Comparison of ENCODE assay signal across 20 cellular contexts in the genomic region with DNA sequence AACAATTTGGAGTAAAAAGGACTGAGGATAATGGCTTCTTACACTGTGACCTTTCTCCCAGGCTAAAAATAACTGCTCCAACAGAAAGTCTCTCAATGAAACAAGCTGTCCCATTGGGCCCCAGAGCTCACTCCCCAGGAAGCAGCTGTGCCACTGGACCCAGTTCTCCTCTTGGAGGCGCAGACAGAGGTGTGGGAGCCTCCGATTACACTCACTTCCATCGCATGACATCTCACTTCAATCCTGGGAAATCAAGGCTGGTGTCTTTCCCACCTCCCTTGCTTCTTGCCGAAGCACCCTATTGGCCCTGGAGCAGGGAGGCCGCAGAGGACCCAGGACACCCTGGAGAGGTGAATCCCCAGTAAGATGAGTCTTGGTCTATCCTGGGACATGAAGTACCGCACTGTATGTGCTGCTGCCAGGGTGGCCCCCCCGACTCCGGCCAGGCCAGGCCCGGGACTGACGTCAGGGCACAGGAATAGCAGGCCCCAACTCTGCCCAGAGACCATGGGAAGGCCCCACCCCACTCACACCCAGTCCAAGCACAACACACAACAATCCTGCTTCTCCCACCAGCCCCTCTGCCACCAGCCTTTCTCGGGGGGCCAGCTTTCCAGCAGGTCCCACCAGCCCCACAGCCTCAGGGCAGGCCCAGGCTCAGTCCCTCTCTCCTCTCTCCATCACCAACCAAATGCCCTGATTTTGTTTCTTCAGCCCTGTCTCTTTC. TPM values are rescaled to one million over a fixed set of nuclear protein-coding genes. Genes with fewer than 3 reads are reported as not detected.
A peak's percentile ranks its signal among the peaks of the same experiment; 100 is the strongest.
DNase-seq lines count a peak whose midpoint lies in the region; ATAC-seq and TF ChIP-seq lines count a peak whose summit lies in the region.
"Had no signal": no experiment of that assay in that cellular context is flagged by ENCODE, and none has a peak within 500 bp of the region (broad histone marks: within the 10 kb centered on the region; RNA-seq: fewer than 3 reads in every experiment).

No MANE protein-coding gene starts in this region.

- H3K27ac ChIP-seq in cardiac muscle cell (peak overlapping the region; percentile 65), prostate gland (peak overlapping the region; percentile 48 to 58), aorta (ENCODE audit: low read depth in 1 of 2, low read length in 2 of 2) (peak overlapping the region; percentile 69 to 83)
- H3K27ac ChIP-seq: 22Rv1, neural progenitor cell had no signal

- DNase-seq in activated naive CD4-positive, alpha-beta T cell treated with Interleukin-2 at 50 U/mL for 16 hours = no peak
- DNase-seq in cardiac muscle cell (ENCODE audit: low read depth in 1 of 2, low spot score in 1 of 2) (no peak), prostate gland (ENCODE audit: low spot score) (no peak), aorta (peak; percentile 80 to 93), mesenteric fat pad (ENCODE audit: low spot score) (no peak)
- DNase-seq: amygdala; CD4-positive, alpha-beta T cell; dorsolateral prefrontal cortex; MM.1S; NCI-H2029; NCI-H748 treated with DMSO at 0.1 percent for 48 hours; stimulated activated CD4-positive, alpha-beta T cell treated with anti-CD3 and anti-CD28 coated beads, Interleukin-12 subunit alpha, Interleukin-12 subunit beta, amount 100 ng/mL, for 4 hours; substantia nigra had no signal

- WGBS in prostate gland = 70% methylated on average over 11 of the region's 11 CpGs
- WGBS in aorta, 2 donors = 21 to 22% methylated on average over 11 of the region's 11 CpGs

- intact Hi-C loops in prostate gland (cut with DNase I) (no loop called here), aorta (cut with DNase I) (no loop called here)

- H3K9me3 Mint-ChIP-seq in activated naive CD4-positive, alpha-beta T cell treated with anti-CD3 and anti-CD28 coated beads, Interleukin-2, amount 50 U/mL, for 24 hours = no peaks in the 10 kb centered on the region
- H3K9me3 Mint-ChIP-seq: CD4-positive, alpha-beta T cell; memory B cell; neural progenitor cell had no signal

- peaks cover 6% of the 10 kb centered on the region for H3K4me1 Mint-ChIP-seq in activated naive CD4-positive, alpha-beta T cell treated with anti-CD3 and anti-CD28 coated beads, Interleukin-2, amount 50 U/mL, for 24 hours
- H3K4me1 Mint-ChIP-seq: memory B cell had no signal

- no peak overlapping the region for H3K4me3 Mint-ChIP-seq in activated naive CD4-positive, alpha-beta T cell treated with anti-CD3 and anti-CD28 coated beads, Interleukin-2, amount 50 U/mL, for 24 hours
- H3K4me3 Mint-ChIP-seq: CD4-positive, alpha-beta T cell; memory B cell; neural progenitor cell had no signal

- no peaks in the 10 kb centered on the region for H3K36me3 Mint-ChIP-seq in activated naive CD4-positive, alpha-beta T cell treated with anti-CD3 and anti-CD28 coated beads, Interleukin-2, amount 50 U/mL, for 24 hours
- H3K36me3 Mint-ChIP-seq: memory B cell, neural progenitor cell had no signal

- H3K4me3 ChIP-seq in cardiac muscle cell = no peak overlapping the region
- H3K4me3 ChIP-seq in prostate gland = no peak overlapping the region
- no peak overlapping the region for H3K4me3 ChIP-seq in aorta (ENCODE audit: low read length in 2 of 2)
- H3K4me3 ChIP-seq: dorsolateral prefrontal cortex, neural progenitor cell had no signal

- H3K27me3 ChIP-seq in cardiac muscle cell = no peaks in the 10 kb centered on the region
- H3K27me3 ChIP-seq in prostate gland (replicated peaks; ENCODE audit: insufficient read depth) = no peaks in the 10 kb centered on the region
- no peaks in the 10 kb centered on the region for H3K27me3 ChIP-seq in aorta (ENCODE audit: control insufficient read depth in 1 of 2, insufficient read depth in 2 of 2, low read length in 1 of 2)
- H3K27me3 ChIP-seq: dorsolateral prefrontal cortex had no signal

- H3K9me3 ChIP-seq in cardiac muscle cell (ENCODE audit: low read depth) (no peaks in the 10 kb centered on the region), prostate gland (no peaks in the 10 kb centered on the region), aorta (ENCODE audit: control insufficient read depth, low read length) (no peaks in the 10 kb centered on the region)

- TF ChIP-seq CTCF in cardiac muscle cell (IDR thresholded peaks at IDR 0.05; ENCODE audit: low read depth, low read length) = no peak
- no peak for TF ChIP-seq CTCF in prostate gland (IDR thresholded peaks at IDR 0.05)

- ATAC-seq in aorta (ENCODE audit: low FRiP score) (peak; percentile 89), GM21423 (IDR thresholded peaks at IDR 0.05; ENCODE audit: unreplicated experiment) (no peak), GM21360 (IDR thresholded peaks at IDR 0.05; ENCODE audit: unreplicated experiment) (no peak)

- peak overlapping the region; percentile 20 for H3K27ac Mint-ChIP-seq in activated naive CD4-positive, alpha-beta T cell treated with anti-CD3 and anti-CD28 coated beads, Interleukin-2, amount 50 U/mL, for 24 hours
- H3K27ac Mint-ChIP-seq: CD4-positive, alpha-beta T cell; memory B cell; neural progenitor cell had no signal

- H3K27me3 Mint-ChIP-seq in activated naive CD4-positive, alpha-beta T cell treated with anti-CD3 and anti-CD28 coated beads, Interleukin-2, amount 50 U/mL, for 24 hours = no peaks in the 10 kb centered on the region

- TF ChIP-seq POLR2A in prostate gland (IDR thresholded peaks at IDR 0.05) = no peak

- H3K4me1 ChIP-seq in cardiac muscle cell (ENCODE audit: low read depth) = peaks cover 43% of the 10 kb centered on the region
- H3K4me1 ChIP-seq in prostate gland (replicated peaks) = no peaks in the 10 kb centered on the region
- H3K4me1 ChIP-seq in aorta (ENCODE audit: control insufficient read depth in 1 of 2, insufficient read depth in 2 of 2, low read length in 2 of 2) = peaks cover 0 to 2% of the 10 kb centered on the region in 2 donors

- H3K36me3 ChIP-seq in cardiac muscle cell (peaks cover 6% of the 10 kb centered on the region), prostate gland (no peaks in the 10 kb centered on the region), aorta (ENCODE audit: control insufficient read depth in 1 of 2, insufficient read depth in 2 of 2, low read length in 1 of 2) (no peaks in the 10 kb centered on the region)
- H3K36me3 ChIP-seq: neural progenitor cell had no signal

RNA-seq across cellular contexts. Expression of a gene that starts 29.5 kb away (rescaled TPM):
- total RNA-seq in cardiac muscle cell = 46.1 and 51.1 TPM in 2 replicates
- polyA plus RNA-seq in cardiac muscle cell = 45.9 and 56.4 TPM in 2 replicates
- 1 to 10 TPM; 2.6 to 5.3 TPM for total RNA-seq in prostate gland
- total RNA-seq in aorta = 1 to 10 TPM; 2.3 to 3.2 TPM
- polyA plus RNA-seq in aorta = under 1 TPM; 0.31 to 0.75 TPM
- 0.45 TPM for total RNA-seq in mesenteric fat pad
- total RNA-seq: CD4-positive, alpha-beta T cell; RPMI7951 had no signal

Comparison
In these comparisons a context has a peak if more than half of its experiments do, and no peak if none do; other contexts are left out.
1. DNase-seq: peak in aorta (2 of 2); none in activated naive CD4-positive, alpha-beta T cell treated with Interleukin-2 at 50 U/mL for 16 hours (single experiment), cardiac muscle cell (0 of 2), prostate gland (single experiment) and mesenteric fat pad (single experiment).
2. Peak in every context shown above with its lines, with median percentiles within 50 percentile points of each other: H3K27ac ChIP-seq.